1 cellular context compared by ENCODE assay signal in the genomic region with DNA sequence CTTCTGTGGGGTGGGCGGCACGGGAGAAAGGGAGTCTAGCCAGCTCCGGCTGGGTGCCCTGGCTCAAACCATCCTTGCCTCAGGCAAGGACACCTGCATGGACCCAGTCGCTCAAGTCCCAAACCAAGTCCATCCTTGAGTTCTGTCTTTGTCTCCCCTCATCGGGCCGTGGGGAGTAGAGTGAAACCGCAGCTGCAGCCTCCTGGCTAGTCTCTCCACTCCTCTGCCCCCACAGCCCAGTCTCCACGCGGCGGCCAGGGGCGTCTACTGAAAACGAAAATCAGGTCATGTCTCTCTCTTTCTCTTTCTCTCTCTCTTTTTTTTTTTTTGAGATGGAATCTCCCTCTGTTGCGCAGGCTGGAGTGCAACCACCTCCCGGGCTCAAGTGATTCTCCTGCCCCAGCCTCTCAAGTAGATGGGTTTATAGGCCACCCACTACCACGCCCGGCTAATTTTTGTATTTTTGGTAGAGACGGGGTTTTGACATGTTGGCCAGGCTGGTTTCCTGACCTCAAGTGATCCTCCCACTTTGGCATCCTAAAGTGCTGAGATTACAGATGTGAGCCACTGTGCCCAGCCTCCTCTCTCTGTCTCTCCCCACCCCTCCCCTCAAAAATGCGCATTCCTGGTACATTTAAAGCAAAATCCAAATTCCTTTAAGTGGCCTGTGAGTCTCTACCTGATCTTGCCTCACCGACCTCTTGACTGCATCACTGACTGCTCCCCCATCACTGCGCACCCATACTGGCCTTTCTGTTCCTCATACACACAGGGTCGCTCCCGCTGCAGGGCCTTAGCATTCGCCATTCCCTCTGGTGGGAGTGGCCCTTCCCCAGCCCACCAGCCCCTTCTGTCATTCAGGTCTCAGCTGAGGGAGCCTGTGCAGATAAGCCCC.
TF ChIP-seq lines count a peak whose summit lies in the region.

No MANE protein-coding gene starts in this region.

TF ChIP-seq in K562, 482 proteins besides CTCF, POLR2A, EP300 and RAD21:
- TF ChIP-seq CHD4 (IDR thresholded peaks at IDR 0.05; ENCODE audit: insufficient read depth, insufficient replicate concordance, low read depth, low read length, poor library complexity, severe bottlenecking) (no peak), ZNF324 (CRISPR knock-in tag; IDR thresholded peaks at IDR 0.05) (0 out of 2 replicates have a peak, but pooled peaks have one; percentile 23)
